Comparison of ENCODE assay signal across 24 cellular contexts in genomic region chr22:37037669-37038068, GRCh38.
"Had no signal": no experiment of that assay in that cellular context is flagged by ENCODE, and none has a peak within 500 bp of the region (broad histone marks: within the 10 kb centered on the region; RNA-seq: fewer than 3 reads in every experiment).

No MANE protein-coding gene starts in this region.

- H3K4me3 ChIP-seq: coronary artery, esophagus squamous epithelium, heart right ventricle, lower lobe of right lung, prostate gland, right atrium auricular region, sigmoid colon, thoracic aorta, transverse colon, upper lobe of right lung, uterus had no signal

- H3K9me3 ChIP-seq: esophagus squamous epithelium, heart right ventricle, lower lobe of right lung, prostate gland, right atrium auricular region, sigmoid colon, thoracic aorta, transverse colon, upper lobe of right lung, uterus had no signal

- H3K4me1 ChIP-seq: prostate gland, right atrium auricular region, sigmoid colon, uterus had no signal

- H3K36me3 ChIP-seq: esophagus squamous epithelium, heart right ventricle, lower lobe of right lung, prostate gland, right atrium auricular region, sigmoid colon, thoracic aorta, transverse colon, upper lobe of right lung, uterus had no signal

- H3K27me3 ChIP-seq: right atrium auricular region, upper lobe of right lung, uterus had no signal

- H3K27ac ChIP-seq: coronary artery, esophagus squamous epithelium, heart right ventricle, lower lobe of right lung, prostate gland, right atrium auricular region, sigmoid colon, thoracic aorta, transverse colon, upper lobe of right lung, uterus had no signal

- DNase-seq: effector memory CD8-positive, alpha-beta T cell; erythroblast; esophagus squamous epithelium; foreskin melanocyte; glutamatergic neuron; heart right ventricle; hypothalamus; immature natural killer cell; islet precursor cell; kidney glomerular epithelial cell; left colon; left ventricle myocardium superior; lower lobe of right lung; sigmoid colon; stimulated activated CD4-positive, alpha-beta T cell treated with anti-CD3 and anti-CD28 coated beads, Interleukin-4, amount 100 ng/mL, for 4 hours; stimulated activated naive B cell treated with anti-CD40 and anti-IgM and Interleukin-4, amounts not matched to agents 10 μg/mL and 1 μg/mL and 100 μg/mL, for 72 hours; transverse colon; upper lobe of right lung; uterus had no signal

- FAIRE-seq: endometrium had no signal
